8 cellular contexts compared by ENCODE assay signal in the genomic region with DNA sequence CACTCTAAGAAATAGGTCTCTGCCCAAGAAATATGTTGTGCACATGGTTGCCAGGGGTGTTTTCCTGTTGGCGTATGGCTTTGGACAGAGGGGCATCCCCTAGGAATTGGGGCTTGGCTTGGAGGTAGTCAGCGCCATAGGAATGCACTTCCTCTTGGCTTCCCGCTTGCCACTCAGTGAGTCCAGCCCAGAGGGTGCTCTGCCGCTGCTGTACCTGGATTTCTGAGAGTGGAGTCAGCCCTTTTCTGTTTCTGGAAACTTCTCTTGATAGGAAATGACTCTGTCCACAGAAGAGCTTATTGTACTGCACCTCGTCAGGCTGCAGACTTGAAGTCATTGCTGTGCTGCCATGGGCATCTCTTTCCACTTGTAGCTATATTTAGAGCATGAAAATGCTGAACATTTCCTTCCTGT.
DNase-seq lines count a peak whose midpoint lies in the region; ATAC-seq and TF ChIP-seq lines count a peak whose summit lies in the region.

No MANE protein-coding gene starts in this region.

- no peak overlapping the region for H2AFZ ChIP-seq in PC-3 (ENCODE audit: low read length)

- H3K27ac ChIP-seq in PC-3 (ENCODE audit: low read length), result no peak overlapping the region

- no peak overlapping the region for H3K4me3 ChIP-seq in PC-3 (ENCODE audit: low read length)

- no TSS peak for BruUV-seq in PC-3 (replicated peaks; lab: Mats Ljungman, UMichigan)

- CTCF ChIA-PET in PC-3 (lab: Charles Lee), result no interaction called here

- DNase-seq in GF-D8 (lab: John Stamatoyannopoulos, UW), result peak; percentile 75
- peak; percentile 11 for DNase-seq in PC-3
- peak; percentile 67 for DNase-seq in epidermal melanocyte (ENCODE audit: insufficient read length, low spot score)
- DNase-seq in naive thymus-derived CD8-positive, alpha-beta T cell, result no peak
- DNase-seq in HuH-7.5 (ENCODE audit: low spot score), result no peak
- DNase-seq in inferior parietal cortex (ENCODE audit: extremely low spot score), result no peak
- DNase-seq in effector CD4-positive, alpha-beta T cell, result no peak
- DNase-seq in mesenteric fat pad (ENCODE audit: low spot score), result no peak

- peaks cover 56% of the 10 kb centered on the region for H3K79me2 ChIP-seq in PC-3 (ENCODE audit: low read length)

- no peaks in the 10 kb centered on the region for H3K27me3 Mint-ChIP-seq in naive thymus-derived CD8-positive, alpha-beta T cell

- no peak overlapping the region for H3K9ac ChIP-seq in PC-3 (ENCODE audit: low read length)

- H3K4me2 ChIP-seq in PC-3 (ENCODE audit: low read length), result no peak overlapping the region

- H3K4me3 Mint-ChIP-seq in naive thymus-derived CD8-positive, alpha-beta T cell, result peak overlapping the region in 9 of 10 donors; percentile 9 to 67 (median 57)

- H3K4me1 Mint-ChIP-seq in naive thymus-derived CD8-positive, alpha-beta T cell, result peaks cover 46 to 95% (median 85%) of the 10 kb centered on the region in 4 donors

- H3K9me3 ChIP-seq in PC-3 (ENCODE audit: low read length), result no peaks in the 10 kb centered on the region

- no peaks in the 10 kb centered on the region for H3K9me3 Mint-ChIP-seq in naive thymus-derived CD8-positive, alpha-beta T cell

- POLR2A ChIA-PET in PC-3 (lab: Charles Lee; ENCODE audit: unreplicated experiment), result no interaction called here
- POLR2A ChIA-PET in naive thymus-derived CD8-positive, alpha-beta T cell (lab: Charles Lee), result interaction anchor here (1.1 kb wide), 1 partner anchor 14 kb away, joined by 4 read pairs; no protein-coding TSS in a partner anchor

- intact Hi-C loops in PC-3 (cut with micrococcal nuclease), result no loop called here

- H3F3A ChIP-seq in PC-3 (ENCODE audit: low read length, unreplicated experiment), result no peaks in the 10 kb centered on the region

- H3K27ac Mint-ChIP-seq in naive thymus-derived CD8-positive, alpha-beta T cell, result peak overlapping the region in 4 of 10 donors; percentile 30 to 67 (median 62)

- TF ChIP-seq CTCF in PC-3 (conservative IDR thresholded peaks at IDR 0.05; ENCODE audit: low read depth, low read length), result no peak

- no peaks in the 10 kb centered on the region for H3K36me3 ChIP-seq in PC-3 (ENCODE audit: low read depth, low read length)

- no peaks in the 10 kb centered on the region for H3K27me3 ChIP-seq in PC-3 (ENCODE audit: low read length)

- ATAC-seq in PC-3, result peak; percentile 49
- ATAC-seq in naive thymus-derived CD8-positive, alpha-beta T cell, result peak; percentile 27 to 28

- peaks cover 28% of the 10 kb centered on the region for H3K4me1 ChIP-seq in PC-3 (ENCODE audit: insufficient read depth, low read length)

- peaks cover 0 to 5% (median 4%) of the 10 kb centered on the region in 3 donors for H3K36me3 Mint-ChIP-seq in naive thymus-derived CD8-positive, alpha-beta T cell

- peaks cover 7% of the 10 kb centered on the region; the same call in 1 of the 2 replicates for H4K20me1 ChIP-seq in PC-3 (ENCODE audit: low read length)

- no peaks in the 10 kb centered on the region for H3K9me2 ChIP-seq in PC-3 (replicated peaks; ENCODE audit: low read length)

Comparison
In these comparisons a context has a peak if more than half of its experiments do, and no peak if none do; other contexts are left out.
1. DNase-seq: peak in GF-D8 (single experiment), PC-3 (single experiment) and epidermal melanocyte (single experiment); none in naive thymus-derived CD8-positive, alpha-beta T cell (0 of 10), HuH-7.5 (single experiment), inferior parietal cortex (single experiment), effector CD4-positive, alpha-beta T cell (single experiment) and mesenteric fat pad (single experiment).